In the genomic region with DNA sequence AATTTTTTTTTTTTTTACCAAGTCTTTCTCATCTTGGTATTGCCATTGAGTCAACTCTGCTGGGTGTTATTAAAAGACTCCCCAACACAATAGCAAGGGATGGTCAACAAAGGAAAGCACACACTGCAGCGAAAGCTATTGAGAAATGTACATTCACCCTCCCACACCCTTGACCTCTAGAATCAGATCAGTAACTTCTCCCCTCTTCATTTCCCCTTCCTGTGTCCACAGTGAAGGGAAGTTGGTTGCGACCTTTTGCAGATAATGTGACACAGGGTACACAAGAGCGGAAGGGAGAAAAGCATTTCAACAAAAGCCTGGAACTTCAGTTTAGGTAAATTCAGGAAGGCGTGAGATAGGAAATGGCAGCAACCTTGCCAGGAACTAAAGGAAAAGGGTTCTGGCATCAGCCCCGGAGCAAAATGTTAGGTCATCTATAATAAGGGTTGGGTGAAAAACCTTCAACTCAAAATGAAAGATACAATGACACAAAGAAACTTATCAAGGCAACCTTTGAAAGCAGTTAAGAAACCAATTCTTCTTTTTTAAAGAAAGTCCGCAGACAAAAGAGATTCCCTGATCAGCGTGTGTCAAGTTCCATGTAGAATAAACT, we compare ENCODE assay signal across 22 cellular contexts.
A peak's percentile ranks its signal among the peaks of the same experiment; 100 is the strongest.
DNase-seq lines count a peak whose midpoint lies in the region.
"Had no signal": no experiment of that assay in that cellular context is flagged by ENCODE, and none has a peak within 500 bp of the region (broad histone marks: within the 10 kb centered on the region; RNA-seq: fewer than 3 reads in every experiment).

No MANE protein-coding gene starts in this region.

- H3K4me3 Mint-ChIP-seq in immature natural killer cell: no peak overlapping the region
- no peak overlapping the region for H3K4me3 Mint-ChIP-seq in activated T-helper 2 cell treated with anti-CD3 and anti-CD28 coated beads, Interferon-gamma antibody, Interleukin-2, Interleukin-4, amounts not matched to agents 10 μg/mL and 5 μg/mL and 100 μg/mL, durations not matched to agents 14 hours and 24 hours and 36 hours (ENCODE audit: low read depth)
- H3K4me3 Mint-ChIP-seq: activated B cell treated with CpG ODN at 0.5 μM for 24 hours; activated CD4-positive, alpha-beta memory T cell treated with anti-CD3 and anti-CD28 coated beads for 36 hours; naive B cell; T-helper 1 cell treated with Interleukin-12 subunit alpha and Interleukin-12 subunit beta and Interleukin-4 antibody, amounts not matched to agents 30 μg/mL and 1 μg/mL, for 36 hours had no signal

- H3K27me3 ChIP-seq in adipocyte (replicated peaks; ENCODE audit: control insufficient read depth, insufficient read depth, low read length): no peaks in the 10 kb centered on the region
- H3K27me3 ChIP-seq in neuron (ENCODE audit: insufficient read depth, low read length): no peaks in the 10 kb centered on the region

- no peaks in the 10 kb centered on the region for H3K27me3 Mint-ChIP-seq in immature natural killer cell (ENCODE audit: low read depth in 3 of 3)
- no peaks in the 10 kb centered on the region for H3K27me3 Mint-ChIP-seq in activated T-helper 2 cell treated with anti-CD3 and anti-CD28 coated beads, Interferon-gamma antibody, Interleukin-2, Interleukin-4, amounts not matched to agents 10 μg/mL and 5 μg/mL and 100 μg/mL, durations not matched to agents 14 hours and 24 hours and 36 hours (ENCODE audit: low read depth)
- H3K27me3 Mint-ChIP-seq: activated B cell treated with CpG ODN at 0.5 μM for 24 hours; activated CD4-positive, alpha-beta memory T cell treated with anti-CD3 and anti-CD28 coated beads for 36 hours had no signal

- peak; percentile 64 for DNase-seq in MV-4-11 (lab: John Stamatoyannopoulos, UW)
- DNase-seq in adipocyte (ENCODE audit: low read depth): no peak
- peak; percentile 24 for DNase-seq in kidney glomerular epithelial cell (lab: John Stamatoyannopoulos, UW)
- no peak for DNase-seq in NCI-H226
- no peak for DNase-seq in immature natural killer cell
- no peak for DNase-seq in activated T-helper 2 cell treated with anti-CD3 and anti-CD28 coated beads, Interferon-gamma antibody, Interleukin-2, Interleukin-4, amounts not matched to agents 10 μg/mL and 5 μg/mL and 100 μg/mL, durations not matched to agents 14 hours and 24 hours and 36 hours (ENCODE audit: low spot score)
- DNase-seq in stimulated activated CD4-positive, alpha-beta T cell treated with anti-CD3 and anti-CD28 coated beads, Interleukin-4, amount 100 ng/mL, for 24 hours: no peak
- DNase-seq: activated B cell treated with CpG ODN at 0.5 μM for 24 hours; activated CD4-positive, alpha-beta memory T cell treated with anti-CD3 and anti-CD28 coated beads for 36 hours; activated T-cell treated with anti-CD3 and anti-CD28 coated beads for 4 hours; amygdala; cerebellar nuclear complex; effector CD4-positive, alpha-beta T cell; mammary epithelial cell; naive B cell; NCI-H1436 treated with DMSO at 0.1 percent for 48 hours; NCI-H82; PC-3; stimulated activated CD4-positive, alpha-beta T cell treated with anti-CD3 and anti-CD28 coated beads, Interleukin-2, amount 100 ng/mL, for 24 hours; stimulated activated naive CD4-positive, alpha-beta T cell treated with Interleukin-2 at 50 U/mL for 16 hours had no signal

- peaks cover 35% of the 10 kb centered on the region for H3K4me1 ChIP-seq in adipocyte (ENCODE audit: control insufficient read depth, insufficient read depth, low read length)
- H3K4me1 ChIP-seq in neuron (ENCODE audit: insufficient read depth, low read length): peaks cover 8% of the 10 kb centered on the region

- no peaks in the 10 kb centered on the region for H3K9me3 ChIP-seq in adipocyte (ENCODE audit: control insufficient read depth, low read length)
- H3K9me3 ChIP-seq in neuron (ENCODE audit: low read length): no peaks in the 10 kb centered on the region

- intact Hi-C loops in activated T-helper 2 cell treated with anti-CD3 and anti-CD28 coated beads, Interferon-gamma antibody, Interleukin-2, Interleukin-4, amounts not matched to agents 10 μg/mL and 5 μg/mL and 100 μg/mL, durations not matched to agents 14 hours and 24 hours and 36 hours (cut with micrococcal nuclease): no loop called here

- no peaks in the 10 kb centered on the region for H3K36me3 ChIP-seq in adipocyte (ENCODE audit: control insufficient read depth, insufficient read depth, low read length, severe bottlenecking)
- no peaks in the 10 kb centered on the region for H3K36me3 ChIP-seq in neuron (ENCODE audit: insufficient read depth, low read length)

- H3K36me3 Mint-ChIP-seq in immature natural killer cell: no peaks in the 10 kb centered on the region
- H3K36me3 Mint-ChIP-seq in activated T-helper 2 cell treated with anti-CD3 and anti-CD28 coated beads, Interferon-gamma antibody, Interleukin-2, Interleukin-4, amounts not matched to agents 10 μg/mL and 5 μg/mL and 100 μg/mL, durations not matched to agents 14 hours and 24 hours and 36 hours (ENCODE audit: low read depth): no peaks in the 10 kb centered on the region
- H3K36me3 Mint-ChIP-seq: activated CD4-positive, alpha-beta memory T cell treated with anti-CD3 and anti-CD28 coated beads for 36 hours; naive B cell had no signal

- peak overlapping the region; percentile 82 for H3K9ac ChIP-seq in adipocyte (ENCODE audit: low read length)

- H3K9me3 Mint-ChIP-seq in immature natural killer cell: peaks cover 0 to 10% (median 0%) of the 10 kb centered on the region in 6 donors
- no peaks in the 10 kb centered on the region for H3K9me3 Mint-ChIP-seq in activated T-helper 2 cell treated with anti-CD3 and anti-CD28 coated beads, Interferon-gamma antibody, Interleukin-2, Interleukin-4, amounts not matched to agents 10 μg/mL and 5 μg/mL and 100 μg/mL, durations not matched to agents 14 hours and 24 hours and 36 hours
- H3K9me3 Mint-ChIP-seq: activated B cell treated with CpG ODN at 0.5 μM for 24 hours; activated CD4-positive, alpha-beta memory T cell treated with anti-CD3 and anti-CD28 coated beads for 36 hours; T-helper 1 cell treated with Interleukin-12 subunit alpha and Interleukin-12 subunit beta and Interleukin-4 antibody, amounts not matched to agents 30 μg/mL and 1 μg/mL, for 36 hours had no signal

- no peak overlapping the region for H3K27ac Mint-ChIP-seq in immature natural killer cell
- no peak overlapping the region for H3K27ac Mint-ChIP-seq in activated T-helper 2 cell treated with anti-CD3 and anti-CD28 coated beads, Interferon-gamma antibody, Interleukin-2, Interleukin-4, amounts not matched to agents 10 μg/mL and 5 μg/mL and 100 μg/mL, durations not matched to agents 14 hours and 24 hours and 36 hours
- H3K27ac Mint-ChIP-seq: activated B cell treated with CpG ODN at 0.5 μM for 24 hours; activated CD4-positive, alpha-beta memory T cell treated with anti-CD3 and anti-CD28 coated beads for 36 hours; naive B cell; T-helper 1 cell treated with Interleukin-12 subunit alpha and Interleukin-12 subunit beta and Interleukin-4 antibody, amounts not matched to agents 30 μg/mL and 1 μg/mL, for 36 hours had no signal

- H3K4me1 Mint-ChIP-seq in immature natural killer cell: no peaks in the 10 kb centered on the region
- H3K4me1 Mint-ChIP-seq in activated T-helper 2 cell treated with anti-CD3 and anti-CD28 coated beads, Interferon-gamma antibody, Interleukin-2, Interleukin-4, amounts not matched to agents 10 μg/mL and 5 μg/mL and 100 μg/mL, durations not matched to agents 14 hours and 24 hours and 36 hours (ENCODE audit: low read depth): no peaks in the 10 kb centered on the region
- H3K4me1 Mint-ChIP-seq: activated B cell treated with CpG ODN at 0.5 μM for 24 hours, naive B cell had no signal

- peak overlapping the region; percentile 83 for H2AFZ ChIP-seq in neuron (ENCODE audit: low read depth, low read length)

- H3K4me3 ChIP-seq in adipocyte (ENCODE audit: low read length): peak overlapping the region; percentile 68
- no peak overlapping the region for H3K4me3 ChIP-seq in neuron (ENCODE audit: low read length)

Comparison
In these comparisons a context has a peak if more than half of its experiments do, and no peak if none do; other contexts are left out.
1. DNase-seq: peak in MV-4-11 (single experiment) and kidney glomerular epithelial cell (single experiment); none in adipocyte (single experiment), NCI-H226 (single experiment), immature natural killer cell (0 of 3), activated T-helper 2 cell treated with anti-CD3 and anti-CD28 coated beads, Interferon-gamma antibody, Interleukin-2, Interleukin-4, amounts not matched to agents 10 μg/mL and 5 μg/mL and 100 μg/mL, durations not matched to agents 14 hours and 24 hours and 36 hours (single experiment) and stimulated activated CD4-positive, alpha-beta T cell treated with anti-CD3 and anti-CD28 coated beads, Interleukin-4, amount 100 ng/mL, for 24 hours (single experiment).